In the genomic region with DNA sequence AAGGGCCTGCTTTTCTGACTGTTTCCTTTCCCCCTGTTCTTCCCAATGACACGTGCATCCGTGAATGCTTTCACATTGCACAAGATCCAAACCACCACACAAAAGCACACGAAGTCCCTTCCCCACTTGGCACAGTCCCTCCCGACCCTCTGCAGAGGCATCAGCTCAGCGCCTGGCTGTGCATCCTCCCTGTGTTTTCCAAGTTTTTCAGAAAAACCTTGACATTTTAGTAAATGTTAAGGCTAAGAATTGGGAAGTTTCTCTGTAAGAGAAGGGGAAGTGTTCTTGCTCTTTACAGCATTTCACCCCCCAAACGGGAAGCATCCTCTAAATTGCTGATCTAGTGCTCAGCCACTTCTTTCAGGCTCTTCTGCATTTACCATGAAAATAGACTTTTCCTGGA, we compare ENCODE assay signal across 14 cellular contexts.
DNase-seq lines count a peak whose midpoint lies in the region; ATAC-seq lines count a peak whose summit lies in the region.
"Had no signal": no experiment of that assay in that cellular context is flagged by ENCODE, and none has a peak within 500 bp of the region (broad histone marks: within the 10 kb centered on the region; RNA-seq: fewer than 3 reads in every experiment).

No MANE protein-coding gene starts in this region.

- WGBS in thymus: 22% methylated on average over 6 of the region's 6 CpGs

- CTCF ChIA-PET in activated CD4-positive, alpha-beta T cell treated with anti-CD3 and anti-CD28 coated beads for 36 hours (lab: Charles Lee): interaction anchor here (0.5 to 1.7 kb wide), 4 partner anchors 15 to 373 kb away, joined by 3 to 5 read pairs (median 4); no protein-coding TSS in a partner anchor

- no peak for DNase-seq in activated CD4-positive, alpha-beta T cell treated with anti-CD3 and anti-CD28 coated beads for 36 hours
- no peak for DNase-seq in activated CD4-positive, alpha-beta T cell treated with anti-CD3 and anti-CD28 coated beads, Interleukin-2, amount 50 U/mL, for 48 hours
- DNase-seq in T-helper 17 cell (no peak), NCI-H1105 (lab: John Stamatoyannopoulos, UW) (no peak)
- DNase-seq: activated CD4-positive, CD25-positive, alpha-beta regulatory T cell treated with anti-CD3 and anti-CD28 coated beads, Interleukin-2, amount 50 U/mL, for 72 hours; activated T-cell treated with anti-CD3 and anti-CD28 coated beads, Interleukin-2, amount 50 U/mL, for 1 hour; effector memory CD8-positive, alpha-beta T cell; NCI-H2081 treated with DMSO at 0.1 percent for 48 hours; small intestine had no signal

- no peaks in the 10 kb centered on the region for H3K27me3 ChIP-seq in layer of hippocampus (ENCODE audit: control insufficient read depth, insufficient read depth, low read length)
- H3K27me3 ChIP-seq in thymus (ENCODE audit: control insufficient read depth, insufficient read depth): no peaks in the 10 kb centered on the region

- intact Hi-C loops in activated CD4-positive, alpha-beta T cell treated with anti-CD3 and anti-CD28 coated beads for 36 hours (cut with DNase I, micrococcal nuclease): no loop called here

- ATAC-seq in activated CD4-positive, alpha-beta T cell treated with anti-CD3 and anti-CD28 coated beads for 36 hours: no peak
- ATAC-seq in T-helper 17 cell (no peak), GM18502 (IDR thresholded peaks at IDR 0.05; ENCODE audit: poor library complexity, unreplicated experiment) (no peak), HG03439 (IDR thresholded peaks at IDR 0.05; ENCODE audit: unreplicated experiment) (no peak)
- ATAC-seq: effector memory CD8-positive, alpha-beta T cell; SK-N-SH treated with all-trans-retinoic acid at 6 μM for 48 hours had no signal

- H3K27ac Mint-ChIP-seq in activated CD4-positive, alpha-beta T cell treated with anti-CD3 and anti-CD28 coated beads for 36 hours: peak overlapping the region; percentile 9
- peak overlapping the region; percentile 43 for H3K27ac Mint-ChIP-seq in T-helper 17 cell
- H3K27ac Mint-ChIP-seq: effector memory CD8-positive, alpha-beta T cell had no signal

- H3K4me1 Mint-ChIP-seq in activated CD4-positive, alpha-beta T cell treated with anti-CD3 and anti-CD28 coated beads for 36 hours: peaks cover 51% of the 10 kb centered on the region
- H3K4me1 Mint-ChIP-seq in T-helper 17 cell: peaks cover 17% of the 10 kb centered on the region

- H3K4me1 ChIP-seq in thymus (ENCODE audit: control insufficient read depth, insufficient read depth, low read length): peaks cover 4% of the 10 kb centered on the region

- H3K27ac ChIP-seq in layer of hippocampus (ENCODE audit: low read depth, low read length): peak overlapping the region; percentile 35
- H3K27ac ChIP-seq in thymus (ENCODE audit: low read depth): peak overlapping the region; percentile 64

- no peaks in the 10 kb centered on the region for H3K9me3 ChIP-seq in T-helper 17 cell (ENCODE audit: control insufficient read depth, low read length, poor library complexity, severe bottlenecking)
- no peaks in the 10 kb centered on the region for H3K9me3 ChIP-seq in thymus (ENCODE audit: control insufficient read depth)

- no peaks in the 10 kb centered on the region for H3K27me3 Mint-ChIP-seq in activated CD4-positive, alpha-beta T cell treated with anti-CD3 and anti-CD28 coated beads for 36 hours
- H3K27me3 Mint-ChIP-seq in T-helper 17 cell: no peaks in the 10 kb centered on the region
- H3K27me3 Mint-ChIP-seq: effector memory CD8-positive, alpha-beta T cell had no signal

- POLR2A ChIA-PET in activated CD4-positive, alpha-beta T cell treated with anti-CD3 and anti-CD28 coated beads for 36 hours (lab: Charles Lee): no interaction called here

- no peak overlapping the region for H3K4me3 Mint-ChIP-seq in activated CD4-positive, alpha-beta T cell treated with anti-CD3 and anti-CD28 coated beads for 36 hours
- H3K4me3 Mint-ChIP-seq in T-helper 17 cell: no peak overlapping the region
- H3K4me3 Mint-ChIP-seq: effector memory CD8-positive, alpha-beta T cell had no signal

- H3K4me3 ChIP-seq in thymus (ENCODE audit: low read length): no peak overlapping the region

- peaks cover 8% of the 10 kb centered on the region for H3K9me3 Mint-ChIP-seq in activated CD4-positive, alpha-beta T cell treated with anti-CD3 and anti-CD28 coated beads for 36 hours (ENCODE audit: low read depth)

- H3K36me3 Mint-ChIP-seq in activated CD4-positive, alpha-beta T cell treated with anti-CD3 and anti-CD28 coated beads for 36 hours (ENCODE audit: low read depth): peaks cover 45% of the 10 kb centered on the region
- peaks cover 2% of the 10 kb centered on the region for H3K36me3 Mint-ChIP-seq in T-helper 17 cell (ENCODE audit: low read depth)

- H3K36me3 ChIP-seq in thymus (ENCODE audit: control insufficient read depth, insufficient read depth): no peaks in the 10 kb centered on the region
